23 cellular contexts compared by ENCODE assay signal in the genomic region with DNA sequence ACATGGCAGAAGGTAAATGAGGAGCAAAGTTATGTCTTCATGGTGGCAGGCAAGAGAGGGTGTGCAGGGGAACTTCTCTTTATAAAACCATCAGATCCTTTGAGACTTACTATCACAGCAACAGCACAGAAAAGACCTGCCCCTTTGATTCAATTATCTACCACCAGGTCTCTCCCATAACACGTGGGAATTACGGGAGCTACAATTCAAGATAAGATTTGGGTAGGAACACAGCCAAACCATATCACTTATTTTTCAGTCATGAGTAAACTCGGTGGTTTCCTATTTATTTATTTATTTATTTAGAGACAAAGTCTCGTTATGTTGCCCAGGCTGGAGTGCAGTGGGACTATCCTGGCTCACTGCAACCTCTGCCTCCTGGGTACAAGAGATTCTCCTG. TPM values are rescaled to one million over a fixed set of nuclear protein-coding genes. Genes with fewer than 3 reads are reported as not detected.
"Had no signal": no experiment of that assay in that cellular context is flagged by ENCODE, and none has a peak within 500 bp of the region (broad histone marks: within the 10 kb centered on the region; RNA-seq: fewer than 3 reads in every experiment).

No MANE protein-coding gene starts in this region.

- DNase-seq: effector memory CD4-positive, alpha-beta T cell; glutamatergic neuron; kidney; left colon; natural killer cell; nucleus accumbens; sigmoid colon; stimulated activated CD4-positive, alpha-beta T cell treated with anti-CD3 and anti-CD28 coated beads, Interleukin-12 subunit alpha, Interleukin-12 subunit beta, amount 100 ng/mL, for 4 hours; stimulated activated CD8-positive, alpha-beta memory T cell treated with anti-CD3 and anti-CD28 coated beads, Interleukin-4, amount 100 ng/mL, for 48 hours; stimulated activated naive CD8-positive, alpha-beta T cell treated with anti-CD3 and anti-CD28 coated beads, Interleukin-15, Interleukin-2, amounts not matched to agents 100 U/mL and 50 U/mL, for 24 hours; thyroid gland had no signal

- H3K4me3 ChIP-seq: gastroesophageal sphincter, sigmoid colon, skin epidermis, suprapubic skin, thyroid gland had no signal

- H3K27ac Mint-ChIP-seq: mesothelial cell of epicardium; natural killer cell; stimulated activated effector memory CD8-positive, alpha-beta T cell treated with anti-CD3 and anti-CD28 coated beads, Interleukin-12 subunit alpha, Interleukin-12 subunit beta, amount 100 ng/mL, for 72 hours; type B pancreatic cell had no signal

- H3K36me3 Mint-ChIP-seq: mesothelial cell of epicardium; natural killer cell; stimulated activated effector memory CD8-positive, alpha-beta T cell treated with anti-CD3 and anti-CD28 coated beads, Interleukin-12 subunit alpha, Interleukin-12 subunit beta, amount 100 ng/mL, for 72 hours; type B pancreatic cell had no signal

- H3K4me3 Mint-ChIP-seq: central memory CD8-positive, alpha-beta T cell; mesothelial cell of epicardium; natural killer cell; neural crest cell; stimulated activated effector memory CD8-positive, alpha-beta T cell treated with anti-CD3 and anti-CD28 coated beads, Interleukin-12 subunit alpha, Interleukin-12 subunit beta, amount 100 ng/mL, for 72 hours; type B pancreatic cell had no signal

- H3K4me1 Mint-ChIP-seq: central memory CD8-positive, alpha-beta T cell; natural killer cell; neural crest cell; stimulated activated effector memory CD8-positive, alpha-beta T cell treated with anti-CD3 and anti-CD28 coated beads, Interleukin-12 subunit alpha, Interleukin-12 subunit beta, amount 100 ng/mL, for 72 hours had no signal

- H3K27ac ChIP-seq: gastroesophageal sphincter, sigmoid colon, skin epidermis, suprapubic skin, thyroid gland had no signal

- H3K9me3 Mint-ChIP-seq: mesothelial cell of epicardium; neural crest cell; stimulated activated effector memory CD8-positive, alpha-beta T cell treated with anti-CD3 and anti-CD28 coated beads, Interleukin-12 subunit alpha, Interleukin-12 subunit beta, amount 100 ng/mL, for 72 hours had no signal

- H3K9me3 ChIP-seq: gastroesophageal sphincter, sigmoid colon, suprapubic skin, thyroid gland had no signal

- H3K27me3 ChIP-seq: gastroesophageal sphincter, sigmoid colon, suprapubic skin had no signal

- H3K36me3 ChIP-seq: gastroesophageal sphincter, sigmoid colon, suprapubic skin, thyroid gland had no signal

- ATAC-seq: esophagus mucosa; left colon; natural killer cell; stimulated activated effector memory CD8-positive, alpha-beta T cell treated with anti-CD3 and anti-CD28 coated beads, Interleukin-12 subunit alpha, Interleukin-12 subunit beta, amount 100 ng/mL, for 72 hours; stimulated activated naive CD8-positive, alpha-beta T cell treated with anti-CD3 and anti-CD28 coated beads, Interleukin-15, Interleukin-2, amounts not matched to agents 100 U/mL and 50 U/mL, for 24 hours had no signal

- H3K27me3 Mint-ChIP-seq: central memory CD8-positive, alpha-beta T cell had no signal

- H3K4me1 ChIP-seq: gastroesophageal sphincter, thyroid gland had no signal

RNA-seq across cellular contexts. Expression of a gene that starts 22.1 kb away (rescaled TPM):
- total RNA-seq: neural crest cell had no signal

RNA-seq across cellular contexts. Expression of a gene that starts 38.2 kb away (rescaled TPM):
- total RNA-seq: esophagus mucosa, gastroesophageal sphincter, left colon, mesothelial cell of epicardium, mucosa of gallbladder, myocyte, neural crest cell, pulmonary artery endothelial cell, sigmoid colon, suprapubic skin, thyroid gland had no signal
- polyA plus RNA-seq: sigmoid colon had no signal

RNA-seq across cellular contexts. Expression of a gene that starts 54.8 kb away (rescaled TPM):
- total RNA-seq: myocyte, natural killer cell, neural crest cell, suprapubic skin, thyroid gland had no signal
